In the genomic region with DNA sequence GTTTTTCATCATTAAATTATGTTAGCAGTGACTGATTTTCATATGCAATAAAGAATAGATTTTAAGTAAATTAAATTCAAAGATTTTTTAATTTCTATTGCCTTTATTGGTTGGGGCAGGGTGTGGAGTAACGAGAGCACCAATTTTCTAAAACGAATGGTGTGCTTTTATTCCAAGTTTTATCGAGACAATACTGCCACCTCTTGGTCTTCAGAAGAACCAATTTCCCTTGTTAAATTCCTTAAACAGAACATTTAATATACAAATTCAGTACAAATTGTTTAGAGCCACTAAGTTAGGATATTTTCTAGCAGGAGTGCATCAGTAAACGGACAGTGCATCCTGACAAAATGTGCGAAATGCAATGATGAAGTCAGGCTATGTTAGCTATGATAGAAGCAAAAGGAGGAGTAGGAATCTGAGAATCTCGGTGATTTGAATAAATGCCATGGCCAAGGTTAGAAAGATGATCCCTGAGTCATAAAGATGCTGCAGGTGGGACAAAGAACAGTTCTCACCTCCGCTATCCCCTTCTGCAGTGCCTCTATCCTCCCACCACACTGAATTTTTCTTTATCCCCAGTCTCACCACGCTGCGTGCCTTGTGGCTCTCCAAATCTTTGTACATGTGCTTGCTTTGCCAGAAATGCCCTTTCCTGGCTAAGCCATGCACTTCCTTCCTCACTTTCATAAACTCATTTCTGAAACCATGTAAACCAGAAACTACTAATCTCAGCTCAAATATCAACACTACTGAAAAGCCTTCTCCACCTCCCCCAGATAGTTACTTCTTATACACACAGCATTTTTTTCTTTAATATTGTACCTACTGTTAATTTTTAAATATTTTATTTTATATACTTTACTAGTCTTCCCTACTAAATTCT, we compare ENCODE assay signal across 8 cellular contexts. TPM values are rescaled to one million over a fixed set of nuclear protein-coding genes. Genes with fewer than 3 reads are reported as not detected.
DNase-seq lines count a peak whose midpoint lies in the region; ATAC-seq and TF ChIP-seq lines count a peak whose summit lies in the region.

No MANE protein-coding gene starts in this region.

- peaks cover 46% of the 10 kb centered on the region for H3K36me3 ChIP-seq in BE2C
- H3K36me3 ChIP-seq in GM23248 (ENCODE audit: low read depth), result peaks cover 87% of the 10 kb centered on the region
- no peaks in the 10 kb centered on the region for H3K36me3 ChIP-seq in OCI-LY3 (replicated peaks; ENCODE audit: low read depth, low read length)

- H3K27me3 Mint-ChIP-seq in osteocyte (ENCODE audit: unreplicated experiment), result no peaks in the 10 kb centered on the region

- no peaks in the 10 kb centered on the region for H3K4me1 ChIP-seq in BE2C
- peaks cover 5% of the 10 kb centered on the region; the same call in 1 of the 2 replicates for H3K4me1 ChIP-seq in GM23248 (ENCODE audit: insufficient read depth)
- H3K4me1 ChIP-seq in OCI-LY3 (ENCODE audit: low read length), result 0 out of 2 replicates have a peak, but pooled peaks cover 3% of the 10 kb centered on the region

- H3K9me3 ChIP-seq in BE2C, result no peaks in the 10 kb centered on the region
- no peaks in the 10 kb centered on the region for H3K9me3 ChIP-seq in GM23248 (ENCODE audit: low read depth)
- no peaks in the 10 kb centered on the region for H3K9me3 ChIP-seq in OCI-LY3 (ENCODE audit: insufficient read depth, low read length)

- peaks cover 86% of the 10 kb centered on the region for H3F3A ChIP-seq in GM23248 (ENCODE audit: insufficient read depth)

- no peaks in the 10 kb centered on the region for H3K9me3 Mint-ChIP-seq in osteocyte (ENCODE audit: unreplicated experiment)

- H2AFZ ChIP-seq in GM23248 (no peak overlapping the region), OCI-LY3 (ENCODE audit: low read depth, low read length) (no peak overlapping the region)

- peak overlapping the region; percentile 25 for H3K27ac Mint-ChIP-seq in osteocyte (ENCODE audit: unreplicated experiment)

- in situ Hi-C loops in GM23248 (cut with MboI), result loop anchor here (25.0 kb wide), 1 partner anchor 267 kb away; no protein-coding TSS in a partner anchor

- ATAC-seq in esophagus mucosa (peak; percentile 43), HG02885 (IDR thresholded peaks at IDR 0.05; ENCODE audit: poor library complexity, unreplicated experiment) (no peak), GM18502 (IDR thresholded peaks at IDR 0.05; ENCODE audit: poor library complexity, unreplicated experiment) (no peak), HG03025 (IDR thresholded peaks at IDR 0.05; ENCODE audit: low FRiP score, unreplicated experiment) (no peak)

- no peak overlapping the region for H3K9ac ChIP-seq in GM23248
- H3K9ac ChIP-seq in OCI-LY3 (ENCODE audit: low read length), result no peak overlapping the region

- H3K27ac ChIP-seq in GM23248 (0 out of 2 replicates have a peak overlapping the region, but pooled peaks have one; percentile 5), OCI-LY3 (ENCODE audit: low read length) (no peak overlapping the region)

- no peaks in the 10 kb centered on the region for H3K9me2 ChIP-seq in GM23248 (ENCODE audit: insufficient read depth)

- peaks cover 6% of the 10 kb centered on the region for H3K4me1 Mint-ChIP-seq in osteocyte (ENCODE audit: unreplicated experiment)

- H3K79me2 ChIP-seq in GM23248 (ENCODE audit: insufficient read depth) (peaks cover 38% of the 10 kb centered on the region), OCI-LY3 (ENCODE audit: low read length) (no peaks in the 10 kb centered on the region)

- H4K20me1 ChIP-seq in GM23248 (ENCODE audit: insufficient read depth), result no peaks in the 10 kb centered on the region
- no peaks in the 10 kb centered on the region for H4K20me1 ChIP-seq in OCI-LY3 (ENCODE audit: insufficient read depth, low read length)

- DNase-seq in BE2C, result no peak
- DNase-seq in GM23248, result peak; percentile 67
- no peak for DNase-seq in osteocyte (ENCODE audit: extremely low spot score, unreplicated experiment)

- H3K4me3 Mint-ChIP-seq in osteocyte (ENCODE audit: unreplicated experiment), result no peak overlapping the region

- H3K4me2 ChIP-seq in GM23248 (ENCODE audit: unreplicated experiment) (no peak overlapping the region), OCI-LY3 (ENCODE audit: low read length) (no peak overlapping the region)

- 62 to 68% methylated on average over 9 of the region's 9 CpGs for WGBS in GM23248 (ENCODE audit: low coverage in 1 of 2, low lambda C conversion rate in 2 of 2, missing lambda C conversion rate in 2 of 2), 2 experiments

- H3K27me3 ChIP-seq in BE2C (no peaks in the 10 kb centered on the region), GM23248 (replicated peaks; ENCODE audit: insufficient read depth) (no peaks in the 10 kb centered on the region), OCI-LY3 (ENCODE audit: low read depth, low read length) (peaks cover 21% of the 10 kb centered on the region)

- H3K36me3 Mint-ChIP-seq in osteocyte (ENCODE audit: unreplicated experiment), result peaks cover 70% of the 10 kb centered on the region

- peak; percentile 54 for TF ChIP-seq CTCF in BE2C (IDR thresholded peaks at IDR 0.05; ENCODE audit: low read depth, low read length)
- TF ChIP-seq CTCF in OCI-LY3 (IDR thresholded peaks at IDR 0.05; ENCODE audit: low read depth, low read length), result peak; percentile 70
- peak; percentile 60 for TF ChIP-seq CTCF in osteocyte (IDR thresholded peaks at IDR 0.05)

- H3K4me3 ChIP-seq in BE2C (ENCODE audit: low read depth, low read length) (no peak overlapping the region), GM23248 (no peak overlapping the region), OCI-LY3 (ENCODE audit: low read length) (no peak overlapping the region)

RNA-seq across cellular contexts. Expression of a gene that starts 31.9 kb away (rescaled TPM):
- 1.9 TPM for polyA plus RNA-seq in BE2C (2012; ENCODE audit: insufficient read depth, insufficient read length, low read depth)
- 2.4 TPM in 2 replicates for total RNA-seq in GM23248 (2014; rRNA removed; shearing (Covaris generic))
- 1.4 and 1.5 TPM in 2 replicates for polyA plus RNA-seq in GM23248 (2016; fragmentation: Nextera tagmentation; extraction: Ambion mirVana)
- total RNA-seq in esophagus mucosa (0.84 TPM), osteocyte (1.2 and 1.3 TPM in 2 replicates)
